Comparison of ENCODE assay signal across 24 cellular contexts in genomic region chr1:160504651-160505050, GRCh38. TPM values are rescaled to one million over a fixed set of nuclear protein-coding genes. Genes with fewer than 3 reads are reported as not detected.
DNase-seq lines count a peak whose midpoint lies in the region; ATAC-seq and TF ChIP-seq lines count a peak whose summit lies in the region.
"Had no signal": no experiment of that assay in that cellular context is flagged by ENCODE, and none has a peak within 500 bp of the region (broad histone marks: within the 10 kb centered on the region; RNA-seq: fewer than 3 reads in every experiment).

No MANE protein-coding gene starts in this region.

- ATAC-seq in activated T-cell treated with anti-CD3 and anti-CD28 coated beads, Interleukin-2, amount 50 U/mL, for 72 hours (replicated peaks in 1 of 2) = no peak
- no peak for ATAC-seq in activated B cell treated with CpG ODN at 0.5 μM for 24 hours (ENCODE audit: low read depth)
- ATAC-seq in effector memory CD8-positive, alpha-beta T cell (replicated peaks) = no peak
- no peak for ATAC-seq in stimulated activated effector memory CD8-positive, alpha-beta T cell treated with anti-CD3 and anti-CD28 coated beads, Interleukin-12 subunit alpha, Interleukin-12 subunit beta, amount 100 ng/mL, for 72 hours
- no peak for ATAC-seq in left lung
- ATAC-seq in GM21576 (IDR thresholded peaks at IDR 0.05; ENCODE audit: unreplicated experiment) = no peak
- ATAC-seq: PC-3 had no signal

- intact Hi-C loops in activated B cell treated with CpG ODN at 0.5 μM for 24 hours (cut with micrococcal nuclease) (no loop called here), left lung (cut with DNase I) (no loop called here)

- H3K27ac Mint-ChIP-seq in activated T-cell treated with anti-CD3 and anti-CD28 coated beads, Interleukin-2, amount 50 U/mL, for 72 hours = peak overlapping the region; percentile 74
- peak overlapping the region; percentile 50 for H3K27ac Mint-ChIP-seq in activated B cell treated with CpG ODN at 0.5 μM for 24 hours
- peak overlapping the region; percentile 71 to 92 for H3K27ac Mint-ChIP-seq in effector memory CD8-positive, alpha-beta T cell
- H3K27ac Mint-ChIP-seq in stimulated activated effector memory CD8-positive, alpha-beta T cell treated with anti-CD3 and anti-CD28 coated beads, Interleukin-12 subunit alpha, Interleukin-12 subunit beta, amount 100 ng/mL, for 72 hours = peak overlapping the region; percentile 26

- H3K4me3 Mint-ChIP-seq in activated T-cell treated with anti-CD3 and anti-CD28 coated beads, Interleukin-2, amount 50 U/mL, for 72 hours = no peak overlapping the region
- H3K4me3 Mint-ChIP-seq in activated B cell treated with CpG ODN at 0.5 μM for 24 hours = no peak overlapping the region
- peak overlapping the region; percentile 62 to 71 for H3K4me3 Mint-ChIP-seq in effector memory CD8-positive, alpha-beta T cell
- H3K4me3 Mint-ChIP-seq in stimulated activated effector memory CD8-positive, alpha-beta T cell treated with anti-CD3 and anti-CD28 coated beads, Interleukin-12 subunit alpha, Interleukin-12 subunit beta, amount 100 ng/mL, for 72 hours = no peak overlapping the region

- peaks cover 44% of the 10 kb centered on the region for H3K4me1 Mint-ChIP-seq in activated T-cell treated with anti-CD3 and anti-CD28 coated beads, Interleukin-2, amount 50 U/mL, for 72 hours (ENCODE audit: low read depth)
- peaks cover 67% of the 10 kb centered on the region for H3K4me1 Mint-ChIP-seq in activated B cell treated with CpG ODN at 0.5 μM for 24 hours
- H3K4me1 Mint-ChIP-seq in effector memory CD8-positive, alpha-beta T cell (ENCODE audit: low read depth in 2 of 2) = peaks cover 37 to 64% of the 10 kb centered on the region in 2 donors
- H3K4me1 Mint-ChIP-seq in stimulated activated effector memory CD8-positive, alpha-beta T cell treated with anti-CD3 and anti-CD28 coated beads, Interleukin-12 subunit alpha, Interleukin-12 subunit beta, amount 100 ng/mL, for 72 hours = peaks cover 44% of the 10 kb centered on the region

- H3K9me3 ChIP-seq in left lung = peaks cover 0 to 36% of the 10 kb centered on the region in 2 donors

- no peaks in the 10 kb centered on the region for H3K27me3 Mint-ChIP-seq in activated T-cell treated with anti-CD3 and anti-CD28 coated beads, Interleukin-2, amount 50 U/mL, for 72 hours (ENCODE audit: low read depth)
- H3K27me3 Mint-ChIP-seq in activated B cell treated with CpG ODN at 0.5 μM for 24 hours = no peaks in the 10 kb centered on the region
- no peaks in the 10 kb centered on the region for H3K27me3 Mint-ChIP-seq in effector memory CD8-positive, alpha-beta T cell
- H3K27me3 Mint-ChIP-seq: IgD-negative memory B cell had no signal

- peaks cover 18 to 21% of the 10 kb centered on the region in 2 donors for H3K9me3 Mint-ChIP-seq in activated T-cell treated with anti-CD3 and anti-CD28 coated beads, Interleukin-2, amount 50 U/mL, for 72 hours
- peaks cover 10% of the 10 kb centered on the region for H3K9me3 Mint-ChIP-seq in activated B cell treated with CpG ODN at 0.5 μM for 24 hours
- H3K9me3 Mint-ChIP-seq in effector memory CD8-positive, alpha-beta T cell = peaks cover 7 to 17% of the 10 kb centered on the region in 2 donors
- peaks cover 22% of the 10 kb centered on the region for H3K9me3 Mint-ChIP-seq in stimulated activated effector memory CD8-positive, alpha-beta T cell treated with anti-CD3 and anti-CD28 coated beads, Interleukin-12 subunit alpha, Interleukin-12 subunit beta, amount 100 ng/mL, for 72 hours

- TF ChIP-seq CTCF in activated B cell treated with CpG ODN at 0.5 μM for 24 hours (IDR thresholded peaks at IDR 0.05) = no peak
- no peak for TF ChIP-seq CTCF in left lung (IDR thresholded peaks at IDR 0.05)

- H3K27me3 ChIP-seq in left lung = no peaks in the 10 kb centered on the region

- peaks cover 0 to 4% of the 10 kb centered on the region in 2 donors for H3K4me1 ChIP-seq in left lung

- peaks cover 50 to 84% of the 10 kb centered on the region in 2 donors for H3K36me3 Mint-ChIP-seq in activated T-cell treated with anti-CD3 and anti-CD28 coated beads, Interleukin-2, amount 50 U/mL, for 72 hours (ENCODE audit: insufficient read depth in 2 of 2)
- peaks cover 89% of the 10 kb centered on the region for H3K36me3 Mint-ChIP-seq in activated B cell treated with CpG ODN at 0.5 μM for 24 hours (ENCODE audit: low read depth)
- H3K36me3 Mint-ChIP-seq in effector memory CD8-positive, alpha-beta T cell (ENCODE audit: insufficient read depth) = peaks cover 25% of the 10 kb centered on the region
- H3K36me3 Mint-ChIP-seq in stimulated activated effector memory CD8-positive, alpha-beta T cell treated with anti-CD3 and anti-CD28 coated beads, Interleukin-12 subunit alpha, Interleukin-12 subunit beta, amount 100 ng/mL, for 72 hours = peaks cover 6% of the 10 kb centered on the region

- no peak overlapping the region for H3K27ac ChIP-seq in left lung
- H3K27ac ChIP-seq: GM23248, HL-60, KMS-11 had no signal

- no peak for DNase-seq in activated T-cell treated with anti-CD3 and anti-CD28 coated beads, Interleukin-2, amount 50 U/mL, for 72 hours
- DNase-seq in activated T-cell treated with anti-CD3 and anti-CD28 coated beads for 4 hours (no peak), activated B cell treated with CpG ODN at 0.5 μM for 24 hours (no peak), amygdala (lab: John Stamatoyannopoulos, UW) (no peak), left lung (no peak)
- no peak for DNase-seq in effector memory CD8-positive, alpha-beta T cell
- no peak for DNase-seq in stimulated activated effector memory CD8-positive, alpha-beta T cell treated with anti-CD3 and anti-CD28 coated beads, Interleukin-12 subunit alpha, Interleukin-12 subunit beta, amount 100 ng/mL, for 72 hours (ENCODE audit: low spot score in 2 of 2)
- DNase-seq: 8988T; ACHN; GM23248; H7; NCI-H1048; NCI-H1417; NCI-H1694; NCI-H2029 treated with DMSO at 0.1 percent for 48 hours; NCI-H446 treated with DMSO at 0.1 percent for 48 hours; NCI-H526; NCI-H82; NK-92 treated with Interleukin-12 subunit alpha and Interleukin-12 subunit beta, amount 100 ng/mL, for 24 hours; PC-3 had no signal

- no peak overlapping the region for H3K4me3 ChIP-seq in left lung
- H3K4me3 ChIP-seq: GM23248 had no signal

- CTCF ChIA-PET in activated B cell treated with CpG ODN at 0.5 μM for 24 hours (lab: Charles Lee) = interaction anchor here (1.2 kb wide), 1 partner anchor 17 kb away, joined by 3 read pairs; no protein-coding TSS in a partner anchor

- POLR2A ChIA-PET in activated B cell treated with CpG ODN at 0.5 μM for 24 hours (lab: Charles Lee) = no interaction called here

- H3K36me3 ChIP-seq in left lung = no peaks in the 10 kb centered on the region

RNA-seq across cellular contexts. Expression of gene SLAMF6, which starts 18.4 kb away (rescaled TPM):
- total RNA-seq in activated T-cell treated with anti-CD3 and anti-CD28 coated beads, Interleukin-2, amount 50 U/mL, for 72 hours = 10 to 100 TPM; 41.6 to 48.8 TPM
- 28.7 and 31.2 TPM in 2 replicates for total RNA-seq in activated B cell treated with CpG ODN at 0.5 μM for 24 hours
- 1 to 10 TPM; 1.4 to 2.8 TPM for total RNA-seq in left lung
- total RNA-seq: GM23248, H7, PC-3 had no signal

Comparison
In these comparisons a context has a peak if more than half of its experiments do, and no peak if none do; other contexts are left out.
1. H3K27ac Mint-ChIP-seq: peak in every context shown above with its lines; median percentile 82 in effector memory CD8-positive, alpha-beta T cell; 74 in activated T-cell treated with anti-CD3 and anti-CD28 coated beads, Interleukin-2, amount 50 U/mL, for 72 hours; 50 in activated B cell treated with CpG ODN at 0.5 μM for 24 hours; 26 in stimulated activated effector memory CD8-positive, alpha-beta T cell treated with anti-CD3 and anti-CD28 coated beads, Interleukin-12 subunit alpha, Interleukin-12 subunit beta, amount 100 ng/mL, for 72 hours.
2. H3K4me3 Mint-ChIP-seq: peak in effector memory CD8-positive, alpha-beta T cell (2 of 2); none in activated T-cell treated with anti-CD3 and anti-CD28 coated beads, Interleukin-2, amount 50 U/mL, for 72 hours (0 of 2), activated B cell treated with CpG ODN at 0.5 μM for 24 hours (single experiment) and stimulated activated effector memory CD8-positive, alpha-beta T cell treated with anti-CD3 and anti-CD28 coated beads, Interleukin-12 subunit alpha, Interleukin-12 subunit beta, amount 100 ng/mL, for 72 hours (single experiment).